In genomic region chr2:7672685-7673071, GRCh38 we compare ENCODE assay signal across 15 cellular contexts.
DNase-seq lines count a peak whose midpoint lies in the region; ATAC-seq and TF ChIP-seq lines count a peak whose summit lies in the region.
"Had no signal": no experiment of that assay in that cellular context is flagged by ENCODE, and none has a peak within 500 bp of the region (broad histone marks: within the 10 kb centered on the region; RNA-seq: fewer than 3 reads in every experiment).

No MANE protein-coding gene starts in this region.

- peak; percentile 25; the same call in 1 of the 3 replicates for ATAC-seq in DND-41 (ENCODE audit: insufficient read depth, low read depth)
- no peak for ATAC-seq in natural killer cell
- ATAC-seq in HG02798 (IDR thresholded peaks at IDR 0.05; ENCODE audit: poor library complexity, unreplicated experiment), result no peak

- in situ Hi-C loops in brain microvascular endothelial cell (cut with HindIII; ENCODE audit: low pct_ligation_motif_present, low sequenced_read_pairs), result no loop called here

- no peaks in the 10 kb centered on the region for H4K20me1 ChIP-seq in DND-41 (ENCODE audit: insufficient read depth, low read length)

- no peaks in the 10 kb centered on the region for H3K79me2 ChIP-seq in DND-41 (ENCODE audit: insufficient read depth, low read length)

- TF ChIP-seq CTCF in DND-41 (IDR thresholded peaks at IDR 0.05; ENCODE audit: borderline replicate concordance, extremely low read depth, low read length, poor library complexity, severe bottlenecking), result no peak
- no peak for TF ChIP-seq CTCF in natural killer cell (IDR thresholded peaks at IDR 0.05)
- no peak for TF ChIP-seq CTCF in brain microvascular endothelial cell (IDR thresholded peaks at IDR 0.05; ENCODE audit: low read depth, low read length, missing control alignments)

- H3K27ac Mint-ChIP-seq in activated naive CD8-positive, alpha-beta T cell treated with anti-CD3 and anti-CD28 coated beads for 36 hours, result peak overlapping the region; percentile 96
- peak overlapping the region; percentile 52 to 74 for H3K27ac Mint-ChIP-seq in natural killer cell
- H3K27ac Mint-ChIP-seq: endodermal cell, nephron progenitor cell had no signal

- no peaks in the 10 kb centered on the region for H3K9me3 ChIP-seq in DND-41 (ENCODE audit: insufficient read depth, low read length, severe bottlenecking)
- H3K9me3 ChIP-seq: BE2C, body of pancreas had no signal

- H3K27me3 Mint-ChIP-seq in activated naive CD8-positive, alpha-beta T cell treated with anti-CD3 and anti-CD28 coated beads for 36 hours, result no peaks in the 10 kb centered on the region
- no peaks in the 10 kb centered on the region for H3K27me3 Mint-ChIP-seq in natural killer cell (ENCODE audit: low read depth in 2 of 2)

- DNase-seq in activated CD4-positive, alpha-beta T cell treated with anti-CD3 and anti-CD28 coated beads for 48 hours, result peak; percentile 37
- DNase-seq in activated CD4-positive, alpha-beta T cell treated with anti-CD3 and anti-CD28 coated beads for 4 hours, result no peak
- DNase-seq in DND-41, result no peak
- no peak for DNase-seq in activated naive CD8-positive, alpha-beta T cell treated with anti-CD3 and anti-CD28 coated beads for 36 hours
- DNase-seq in natural killer cell, result no peak
- DNase-seq in brain microvascular endothelial cell, result no peak
- no peak for DNase-seq in NCI-H2029 (lab: John Stamatoyannopoulos, UW)
- DNase-seq: NCI-H1930 had no signal

- H3K4me3 Mint-ChIP-seq in activated naive CD8-positive, alpha-beta T cell treated with anti-CD3 and anti-CD28 coated beads for 36 hours, result peak overlapping the region; percentile 49
- H3K4me3 Mint-ChIP-seq in natural killer cell, result peak overlapping the region; percentile 80
- H3K4me3 Mint-ChIP-seq: endodermal cell, nephron progenitor cell had no signal

- no peaks in the 10 kb centered on the region for H3K27me3 ChIP-seq in DND-41 (ENCODE audit: insufficient read depth, low read length, poor library complexity)
- no peaks in the 10 kb centered on the region for H3K27me3 ChIP-seq in brain microvascular endothelial cell (replicated peaks)
- H3K27me3 ChIP-seq: BE2C, body of pancreas had no signal

- H3K36me3 ChIP-seq in DND-41 (ENCODE audit: insufficient read depth, low read length) (no peaks in the 10 kb centered on the region), brain microvascular endothelial cell (replicated peaks) (no peaks in the 10 kb centered on the region)
- H3K36me3 ChIP-seq: BE2C had no signal

- intact Hi-C loops in natural killer cell (cut with micrococcal nuclease), result loop anchor here (2.0 kb wide), 1 partner anchor 246 kb away; no protein-coding TSS in a partner anchor

- H3K4me1 ChIP-seq in DND-41 (ENCODE audit: insufficient read depth, low read length), result peaks cover 19% of the 10 kb centered on the region
- H3K4me1 ChIP-seq: A549, body of pancreas had no signal

- H3K4me3 ChIP-seq in DND-41 (ENCODE audit: low read depth in 1 of 2, low read length in 2 of 2), result no peak overlapping the region
- H3K4me3 ChIP-seq in brain microvascular endothelial cell (ENCODE audit: low read depth, low read length), result no peak overlapping the region
- H3K4me3 ChIP-seq: A549, body of pancreas, PC-9 had no signal

- no peak overlapping the region for H2AFZ ChIP-seq in DND-41 (ENCODE audit: low read depth, low read length)
- H2AFZ ChIP-seq: PC-9 had no signal

- H3K9me3 Mint-ChIP-seq in activated naive CD8-positive, alpha-beta T cell treated with anti-CD3 and anti-CD28 coated beads for 36 hours, result peaks cover 12% of the 10 kb centered on the region
- H3K9me3 Mint-ChIP-seq in natural killer cell, result no peaks in the 10 kb centered on the region
- H3K9me3 Mint-ChIP-seq: endodermal cell had no signal

- no peak overlapping the region for H3K9ac ChIP-seq in DND-41 (ENCODE audit: low read depth, low read length)

- peaks cover 43% of the 10 kb centered on the region for H3K36me3 Mint-ChIP-seq in activated naive CD8-positive, alpha-beta T cell treated with anti-CD3 and anti-CD28 coated beads for 36 hours
- H3K36me3 Mint-ChIP-seq in natural killer cell, result no peaks in the 10 kb centered on the region

- H3K27ac ChIP-seq in DND-41 (ENCODE audit: low read length) (0 out of 2 replicates have a peak overlapping the region, but pooled peaks have one; percentile 23), brain microvascular endothelial cell (no peak overlapping the region)
- H3K27ac ChIP-seq: A549, body of pancreas, PC-9 had no signal

- no peak overlapping the region for H3K4me2 ChIP-seq in DND-41 (ENCODE audit: insufficient read depth, low read length)
- H3K4me2 ChIP-seq: A549, PC-9 had no signal

- H3K4me1 Mint-ChIP-seq in activated naive CD8-positive, alpha-beta T cell treated with anti-CD3 and anti-CD28 coated beads for 36 hours, result peaks cover 49% of the 10 kb centered on the region
- peaks cover 23 to 28% of the 10 kb centered on the region in 2 donors for H3K4me1 Mint-ChIP-seq in natural killer cell
